Comparison of ENCODE assay signal across 12 cellular contexts in genomic region chr6:140979642-140980091, GRCh38.
A peak's percentile ranks its signal among the peaks of the same experiment; 100 is the strongest.
DNase-seq lines count a peak whose midpoint lies in the region; ATAC-seq lines count a peak whose summit lies in the region.
"Had no signal": no experiment of that assay in that cellular context is flagged by ENCODE, and none has a peak within 500 bp of the region (broad histone marks: within the 10 kb centered on the region; RNA-seq: fewer than 3 reads in every experiment).

No MANE protein-coding gene starts in this region.

- H3K9me3 ChIP-seq in trophoblast cell (ENCODE audit: insufficient read depth, low read depth, low read length) = no peaks in the 10 kb centered on the region

- H3K4ac ChIP-seq in trophoblast cell (ENCODE audit: low read depth, low read length) = no peak overlapping the region

- H3K4me1 ChIP-seq in trophoblast cell (ENCODE audit: control insufficient read depth in 1 of 2, insufficient read depth in 2 of 2, low read length in 2 of 2) = no peaks in the 10 kb centered on the region

- no peak overlapping the region for H3K14ac ChIP-seq in trophoblast cell (ENCODE audit: low read length)

- no peak overlapping the region for H4K12ac ChIP-seq in trophoblast cell (ENCODE audit: low read depth, low read length)

- no peaks in the 10 kb centered on the region for H3K79me2 ChIP-seq in trophoblast cell (ENCODE audit: control insufficient read depth, insufficient read depth, low read length, poor library complexity)

- H2BK12ac ChIP-seq in trophoblast cell (ENCODE audit: low read length) = no peak overlapping the region

- H3K18ac ChIP-seq in trophoblast cell (ENCODE audit: low read length) = no peak overlapping the region

- DNase-seq in AG20443 (ENCODE audit: low spot score) (peak; percentile 74), amniotic epithelial cell (ENCODE audit: low read depth) (peak; percentile 99), glomerular visceral epithelial cell (ENCODE audit: extremely low spot score) (peak; percentile 55), trophoblast cell (peak; percentile 13 to 46), ecto neural progenitor cell (ENCODE audit: low spot score) (no peak)
- no peak for DNase-seq in stimulated activated CD4-positive, alpha-beta T cell treated with anti-CD3 and anti-CD28 coated beads, Interleukin-12 subunit alpha, Interleukin-12 subunit beta, amount 100 ng/mL, for 4 hours
- DNase-seq: naive B cell, NCI-H1092 treated with DMSO at 0.1 percent for 48 hours, OCI-M1 had no signal

- no peaks in the 10 kb centered on the region for H3K36me3 ChIP-seq in trophoblast cell (ENCODE audit: control insufficient read depth in 1 of 2, insufficient read depth in 2 of 2, low read length in 2 of 2)

- no peaks in the 10 kb centered on the region for H3K27me3 ChIP-seq in trophoblast cell (ENCODE audit: insufficient read depth, low read length)

- no peak overlapping the region for H2AK5ac ChIP-seq in trophoblast cell (ENCODE audit: low read length)

- WGBS in trophoblast cell (ENCODE audit: extremely low coverage, insufficient coverage, insufficient read length) = no CpG with 5 or more reads among the region's 4 CpGs

- ATAC-seq in HG02610 (IDR thresholded peaks at IDR 0.05; ENCODE audit: unreplicated experiment) (no peak), HG03521 (IDR thresholded peaks at IDR 0.05; ENCODE audit: unreplicated experiment) (no peak)

- no peak overlapping the region for H3K9ac ChIP-seq in trophoblast cell (ENCODE audit: low read length)

- no peak overlapping the region for H3K23ac ChIP-seq in trophoblast cell (ENCODE audit: low read length)

- H4K8ac ChIP-seq in trophoblast cell (ENCODE audit: low read depth, low read length) = no peak overlapping the region

- H3K27ac ChIP-seq in trophoblast cell (ENCODE audit: low read depth, low read length) = peak overlapping the region; percentile 31
- H3K27ac ChIP-seq: C4-2B had no signal

- H3K79me1 ChIP-seq in trophoblast cell (ENCODE audit: low read length) = peaks cover 3% of the 10 kb centered on the region

- H2AFZ ChIP-seq in trophoblast cell (ENCODE audit: insufficient read depth, low read length, poor library complexity) = no peak overlapping the region

- H2BK120ac ChIP-seq in trophoblast cell (ENCODE audit: insufficient read depth, low read length, poor library complexity) = no peak overlapping the region

- H4K91ac ChIP-seq in trophoblast cell (ENCODE audit: low read depth, low read length) = no peak overlapping the region

- H2BK5ac ChIP-seq in trophoblast cell (ENCODE audit: low read depth, low read length, poor library complexity) = peak overlapping the region; percentile 48

- no peak overlapping the region for H3K4me2 ChIP-seq in trophoblast cell (ENCODE audit: low read length)

- H3K4me3 ChIP-seq in trophoblast cell (ENCODE audit: low read depth, low read length) = no peak overlapping the region

Comparison
In these comparisons a context has a peak if more than half of its experiments do, and no peak if none do; other contexts are left out.
1. DNase-seq: peak in AG20443 (single experiment), amniotic epithelial cell (single experiment), glomerular visceral epithelial cell (single experiment) and trophoblast cell (2 of 2); none in stimulated activated CD4-positive, alpha-beta T cell treated with anti-CD3 and anti-CD28 coated beads, Interleukin-12 subunit alpha, Interleukin-12 subunit beta, amount 100 ng/mL, for 4 hours (single experiment) and ecto neural progenitor cell (single experiment).